Comparison of ENCODE assay signal across 1 cellular context in the genomic region with DNA sequence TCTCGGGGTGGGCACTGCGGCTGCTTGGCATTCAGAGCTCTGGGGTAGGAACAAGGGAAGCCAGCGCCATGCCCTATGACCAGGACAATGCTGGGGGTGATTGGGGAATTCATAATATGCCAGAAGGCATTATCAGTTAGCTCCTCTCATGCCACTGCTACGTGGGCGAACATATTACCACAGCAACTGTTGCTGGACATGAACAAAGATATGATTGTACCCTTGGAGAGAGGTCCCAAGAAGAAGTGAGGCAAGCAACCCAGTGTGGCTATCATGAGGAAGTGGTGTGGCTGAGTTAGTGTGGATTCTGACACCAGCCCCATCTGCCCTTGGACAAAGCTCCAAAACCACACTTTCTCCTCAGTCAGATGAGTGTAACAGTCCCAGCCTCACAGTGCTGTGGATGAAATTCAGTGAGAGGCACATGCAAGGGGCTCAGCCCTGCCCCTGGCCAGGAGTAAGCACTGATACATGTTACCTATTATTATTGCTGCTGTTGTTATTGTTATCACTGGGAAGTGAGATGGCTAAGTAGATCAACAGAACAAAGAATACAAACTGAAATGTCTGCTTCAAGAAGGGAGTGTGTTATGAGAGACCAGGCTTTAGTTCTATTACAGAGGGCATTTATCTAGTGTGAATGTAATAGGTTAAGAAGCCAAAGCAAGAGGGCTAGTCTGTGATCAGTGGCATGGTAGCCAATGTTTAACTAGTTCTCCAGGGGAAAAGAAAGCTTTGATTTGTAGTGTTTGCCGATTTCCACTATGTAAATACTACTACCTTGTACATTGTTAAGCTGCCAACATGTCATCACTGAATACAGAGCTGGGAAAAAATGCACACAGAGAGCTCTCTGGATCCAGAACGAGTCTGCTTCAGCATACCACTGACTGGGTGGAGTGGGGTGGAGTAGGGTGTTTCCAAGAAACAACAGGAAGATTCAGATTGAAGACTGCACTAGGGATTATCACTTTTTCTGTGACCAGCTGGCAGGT.
TF ChIP-seq lines count a peak whose summit lies in the region.

No MANE protein-coding gene starts in this region.

TF ChIP-seq in SK-N-SH treated with all-trans-retinoic acid at 6 μM for 48 hours, 23 proteins besides CTCF, POLR2A, EP300 and RAD21 (continued from another document):
- TF ChIP-seq, protein P1, sequence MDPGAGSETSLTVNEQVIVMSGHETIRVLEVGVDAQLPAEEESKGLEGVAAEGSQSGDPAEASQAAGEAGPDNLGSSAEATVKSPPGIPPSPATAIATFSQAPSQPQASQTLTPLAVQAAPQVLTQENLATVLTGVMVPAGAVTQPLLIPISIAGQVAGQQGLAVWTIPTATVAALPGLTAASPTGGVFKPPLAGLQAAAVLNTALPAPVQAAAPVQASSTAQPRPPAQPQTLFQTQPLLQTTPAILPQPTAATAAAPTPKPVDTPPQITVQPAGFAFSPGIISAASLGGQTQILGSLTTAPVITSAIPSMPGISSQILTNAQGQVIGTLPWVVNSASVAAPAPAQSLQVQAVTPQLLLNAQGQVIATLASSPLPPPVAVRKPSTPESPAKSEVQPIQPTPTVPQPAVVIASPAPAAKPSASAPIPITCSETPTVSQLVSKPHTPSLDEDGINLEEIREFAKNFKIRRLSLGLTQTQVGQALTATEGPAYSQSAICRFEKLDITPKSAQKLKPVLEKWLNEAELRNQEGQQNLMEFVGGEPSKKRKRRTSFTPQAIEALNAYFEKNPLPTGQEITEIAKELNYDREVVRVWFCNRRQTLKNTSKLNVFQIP (CRISPR knock-in tag; IDR thresholded peaks at IDR 0.05; ENCODE audit: borderline replicate concordance, low read depth) = no peak
- TF ChIP-seq ZNF565 (CRISPR knock-in tag; conservative IDR thresholded peaks at IDR 0.05; ENCODE audit: low read depth) (no peak), ZNF8 (CRISPR knock-in tag; IDR thresholded peaks at IDR 0.05) (no peak)
